19 cellular contexts compared by ENCODE assay signal in genomic region chr1:19328486-19328885, GRCh38. TPM values are rescaled to one million over a fixed set of nuclear protein-coding genes. Genes with fewer than 3 reads are reported as not detected.
DNase-seq lines count a peak whose midpoint lies in the region; ATAC-seq, FAIRE-seq and TF ChIP-seq lines count a peak whose summit lies in the region.
"Had no signal": no experiment of that assay in that cellular context is flagged by ENCODE, and none has a peak within 500 bp of the region (broad histone marks: within the 10 kb centered on the region; RNA-seq: fewer than 3 reads in every experiment).

No MANE protein-coding gene starts in this region.

- H2BK5ac ChIP-seq in neuronal stem cell (ENCODE audit: low read length), result no peak overlapping the region

- H2BK12ac ChIP-seq in neuronal stem cell (ENCODE audit: low read length), result no peak overlapping the region

- no peak overlapping the region for H3K4ac ChIP-seq in neuronal stem cell (ENCODE audit: low read length)

- no peaks in the 10 kb centered on the region for H3K9me3 ChIP-seq in K562 (replicated peaks; ENCODE audit: control insufficient read depth, insufficient read depth, low read depth, low read length)
- peaks cover 0 to 2% of the 10 kb centered on the region in 2 donors for H3K9me3 ChIP-seq in neuronal stem cell (replicated peaks in 1 of 2; ENCODE audit: control insufficient read depth in 2 of 2, insufficient read depth in 1 of 2, low read depth in 1 of 2, low read length in 2 of 2)
- H3K9me3 ChIP-seq: BE2C, Caco-2 had no signal

- TF ChIP-seq EP300 in K562 (IDR thresholded peaks at IDR 0.05; ENCODE audit: low read length), result no peak

- no peak overlapping the region for H2BK120ac ChIP-seq in neuronal stem cell (ENCODE audit: low read depth, low read length)

- CTCF ChIA-PET in RWPE1 (lab: Yijun Ruan, JAX) (no interaction called here), K562 (lab: Yijun Ruan, JAX; ENCODE audit: low intra/inter-chr PET ratio) (no interaction called here)

- no peaks in the 10 kb centered on the region for H3K27me3 ChIP-seq in K562 (ENCODE audit: control insufficient read depth in 2 of 2, insufficient read depth in 2 of 2, low read length in 2 of 2)
- no peaks in the 10 kb centered on the region for H3K27me3 ChIP-seq in neuronal stem cell (ENCODE audit: control insufficient read depth in 3 of 3, insufficient read depth in 3 of 3, low read depth in 1 of 3, low read length in 3 of 3)
- H3K27me3 ChIP-seq: BE2C had no signal

- H2AK5ac ChIP-seq in neuronal stem cell (ENCODE audit: low read depth, low read length), result no peak overlapping the region

- peaks cover 4% of the 10 kb centered on the region for H3K79me1 ChIP-seq in neuronal stem cell (ENCODE audit: low read depth, low read length)

- POLR2A ChIA-PET in RWPE1 (lab: Yijun Ruan, JAX; ENCODE audit: low non-redundant PET) (no interaction called here), K562 (lab: Yijun Ruan, JAX) (interaction anchor here (0.8 to 4.7 kb wide), 2 partner anchors 15 to 77 kb away, joined by 3 to 21 read pairs; partner anchors contain the start of genes AKR7A2, EMC1 and SLC66A1)

- H4K8ac ChIP-seq in neuronal stem cell (ENCODE audit: low read depth, low read length), result no peak overlapping the region

- intact Hi-C loops in K562 (cut with micrococcal nuclease), result no loop called here

- no peak overlapping the region for H4K91ac ChIP-seq in neuronal stem cell (ENCODE audit: low read depth, low read length, poor library complexity)

- 96% methylated on average over 13 of the region's 18 CpGs for WGBS in K562 (ENCODE audit: insufficient coverage, low coverage, missing lambda C conversion rate)
- no CpG with 5 or more reads among the region's 18 CpGs for WGBS in neuronal stem cell (ENCODE audit: extremely low coverage in 2 of 2, insufficient read length in 2 of 2, insufficient replicate concordance in 1 of 2), 2 donors

- H2AFZ ChIP-seq in K562 (ENCODE audit: low read depth, low read length), result no peak overlapping the region
- H2AFZ ChIP-seq in neuronal stem cell (ENCODE audit: low read length), result no peak overlapping the region

- no peak overlapping the region for H3K9ac ChIP-seq in K562 (ENCODE audit: insufficient read depth in 1 of 2, low read depth in 2 of 2, low read length in 2 of 2)
- H3K9ac ChIP-seq in neuronal stem cell (ENCODE audit: low read depth, low read length, poor library complexity), result no peak overlapping the region

- ATAC-seq in K562, result no peak

- peak overlapping the region; percentile 28 for H3K18ac ChIP-seq in neuronal stem cell (ENCODE audit: low read length)

- TF ChIP-seq POLR2A in GM12891 (IDR thresholded peaks at IDR 0.05; ENCODE audit: low read depth, low read length), result no peak
- TF ChIP-seq POLR2A in K562 (conservative IDR thresholded peaks at IDR 0.05), result no peak

- no peak for TF ChIP-seq RAD21 in K562 (CRISPR knock-in tag; conservative IDR thresholded peaks at IDR 0.05 in 1 of 2, IDR thresholded peaks at IDR 0.05 in 1 of 2)

- DNase-seq in GM12891 (ENCODE audit: insufficient read length, low spot score) (no peak), RWPE1 (ENCODE audit: low spot score) (no peak), K562 (ENCODE audit: extremely low read depth in 1 of 4, low spot score in 3 of 4) (no peak), neuronal stem cell (ENCODE audit: low spot score) (no peak), C1 segment of cervical spinal cord (lab: John Stamatoyannopoulos, UW) (no peak), AML-193 (lab: John Stamatoyannopoulos, UW) (no peak), retina (no peak)
- DNase-seq: BE2C; Caco-2; CD4-positive, alpha-beta T cell; DMS153; DMS79; GF-D8; H9 had no signal

- no peaks in the 10 kb centered on the region for H3K79me2 ChIP-seq in K562 (ENCODE audit: control insufficient read depth, insufficient read depth, low read length)

- peaks cover 20% of the 10 kb centered on the region for H3K9me1 ChIP-seq in K562 (ENCODE audit: control insufficient read depth, insufficient read depth, low read length)

- H3K36me3 ChIP-seq in K562 (ENCODE audit: control insufficient read depth, insufficient read depth, low read length) (peaks cover 53% of the 10 kb centered on the region; the same call in 2 of the 3 replicates), neuronal stem cell (replicated peaks in 1 of 2; ENCODE audit: control insufficient read depth in 2 of 2, insufficient read depth in 2 of 2, low read length in 2 of 2) (peaks cover 16 to 67% of the 10 kb centered on the region in 2 donors)
- H3K36me3 ChIP-seq: BE2C had no signal

- H3K4me3 ChIP-seq in K562 (no peak overlapping the region), neuronal stem cell (ENCODE audit: low read length in 2 of 2) (no peak overlapping the region)

- FAIRE-seq in GM12891 (lab: Jason Lieb, UNC) (no peak), K562 (lab: Jason Lieb, UNC) (no peak)
- FAIRE-seq: D721Med, GM19239, H1 had no signal

- peaks cover 38% of the 10 kb centered on the region for H4K20me1 ChIP-seq in K562 (replicated peaks; ENCODE audit: control insufficient read depth, insufficient read depth, low read length)

- peak overlapping the region; percentile 73 for H3K23ac ChIP-seq in neuronal stem cell (ENCODE audit: low read depth, low read length, poor library complexity)

- no peak for TF ChIP-seq CTCF in RWPE1 (conservative IDR thresholded peaks at IDR 0.05; ENCODE audit: low read depth)
- no peak for TF ChIP-seq CTCF in K562 (IDR thresholded peaks at IDR 0.05 in 2 of 3, conservative IDR thresholded peaks at IDR 0.05 in 1 of 3; ENCODE audit: insufficient read depth in 2 of 3, low read depth in 1 of 3, low read length in 3 of 3)

- in situ Hi-C loops in K562 (cut with MboI), result no loop called here

- H3K27ac ChIP-seq in RWPE1, result peak overlapping the region; percentile 17; the same call in 1 of the 2 replicates
- no peak overlapping the region for H3K27ac ChIP-seq in K562 (ENCODE audit: extremely low read depth, low read depth, low read length)
- H3K27ac ChIP-seq in neuronal stem cell (replicated peaks; ENCODE audit: low read length), result no peak overlapping the region
- H3K27ac ChIP-seq: C4-2B had no signal

- H3K4me2 ChIP-seq in K562 (ENCODE audit: insufficient read depth, low read length) (no peak overlapping the region), neuronal stem cell (ENCODE audit: insufficient read depth, low read length, poor library complexity, severe bottlenecking) (no peak overlapping the region)

- no peak overlapping the region for H3K14ac ChIP-seq in neuronal stem cell (ENCODE audit: low read length)

- H2BK15ac ChIP-seq in neuronal stem cell (ENCODE audit: low read length), result no peak overlapping the region

- H3K4me1 ChIP-seq in K562 (replicated peaks in 1 of 2; ENCODE audit: control insufficient read depth in 2 of 2, insufficient read depth in 2 of 2, low read length in 2 of 2), result peaks cover 16 to 46% of the 10 kb centered on the region in 2 experiments
- no peaks in the 10 kb centered on the region for H3K4me1 ChIP-seq in neuronal stem cell (ENCODE audit: control insufficient read depth in 2 of 2, insufficient read depth in 1 of 2, low read depth in 1 of 2, low read length in 2 of 2)
- H3K4me1 ChIP-seq: BE2C, Caco-2 had no signal

- BruUV-seq in K562 (replicated peaks; lab: Mats Ljungman, UMichigan), result no TSS peak

RNA-seq across cellular contexts. Expression of gene SLC66A1, which starts 16.4 kb away (rescaled TPM):
- 6.2 TPM for polyA plus RNA-seq in GM12891 (2012; ENCODE audit: low read depth, missing spikeins)
- total RNA-seq in K562 (2011; cell fraction: chromatin; rRNA removed; ENCODE audit: low replicate concordance), result 37.0 and 99.3 TPM in 2 replicates
- 85.8 and 97.7 TPM in 2 replicates for total RNA-seq in K562 (2011; cell fraction: nucleolus; rRNA removed)
- total RNA-seq in K562 (2011; cell fraction: nucleoplasm; rRNA removed), result 62.2 and 63.1 TPM in 2 replicates
- total RNA-seq in K562 (2014; rRNA removed) (28.9 and 34.0 TPM in 2 replicates), K562 (2014; rRNA removed; fragmentation: Illumina TruSeq; extraction: Trizol) (8.5 and 10.4 TPM in 2 replicates), K562 (2015; rRNA removed; fragmentation: Illumina TruSeq; extraction: Trizol) (18.6 and 21.6 TPM in 2 replicates), K562 (2021) (26.5 and 29.5 TPM in 2 replicates)
- polyA plus RNA-seq in K562 (2011; rRNA removed) (27.0 and 29.2 TPM in 2 replicates), K562 (2014; fragmentation: Illumina TruSeq; extraction: Trizol) (16.3 and 26.6 TPM in 2 replicates), K562 (2014; fragmentation: Nextera tagmentation; extraction: Ambion mirVana) (1 to 10 TPM; 1.2 to 1.6 TPM), K562 (2014; rRNA removed) (35.2 and 40.8 TPM in 2 replicates)
- polyA plus RNA-seq in K562 (2011; cell fraction: cytosol; rRNA removed), result 36.4 and 92.5 TPM in 2 replicates
- polyA plus RNA-seq in K562 (2011; cell fraction: nucleus; rRNA removed), result 35.5 and 82.2 TPM in 2 replicates
- polyA plus RNA-seq in K562 (2012), result 23.2 and 37.9 TPM in 2 replicates
- polyA minus RNA-seq in K562 (2011; rRNA and poly(A)+ RNA removed), result 12.7 and 14.9 TPM in 2 replicates
- 15.3 and 16.8 TPM in 2 replicates for polyA minus RNA-seq in K562 (2011; cell fraction: cytosol; rRNA and poly(A)+ RNA removed)
- 26.2 and 33.7 TPM in 2 replicates for polyA minus RNA-seq in K562 (2011; cell fraction: nucleus; rRNA and poly(A)+ RNA removed)
- 11.4 TPM for polyA plus RNA-seq in neuronal stem cell (2013, experiment 1 of 2)
- 11.4 TPM for polyA plus RNA-seq in neuronal stem cell (2013, experiment 2 of 2)

RNA-seq across cellular contexts. Expression of gene AKR7A2, which starts 16.5 kb away (rescaled TPM):
- polyA plus RNA-seq in GM12891 (2012; ENCODE audit: low read depth, missing spikeins), result 37.0 TPM
- total RNA-seq in K562 (2011; cell fraction: chromatin; rRNA removed; ENCODE audit: low replicate concordance), result 18.7 and 45.9 TPM in 2 replicates
- total RNA-seq in K562 (2011; cell fraction: nucleolus; rRNA removed), result 36.8 and 39.0 TPM in 2 replicates
- 28.7 and 34.9 TPM in 2 replicates for total RNA-seq in K562 (2011; cell fraction: nucleoplasm; rRNA removed)
- total RNA-seq in K562 (2014; rRNA removed) (78.4 and 108 TPM in 2 replicates), K562 (2014; rRNA removed; fragmentation: Illumina TruSeq; extraction: Trizol) (26.1 and 32.3 TPM in 2 replicates), K562 (2015; rRNA removed; fragmentation: Illumina TruSeq; extraction: Trizol) (65.2 and 66.0 TPM in 2 replicates), K562 (2021) (71.7 and 74.4 TPM in 2 replicates)
- polyA plus RNA-seq in K562 (2011; rRNA removed) (49.4 and 57.1 TPM in 2 replicates), K562 (2014; fragmentation: Illumina TruSeq; extraction: Trizol) (41.1 and 50.6 TPM in 2 replicates), K562 (2014; fragmentation: Nextera tagmentation; extraction: Ambion mirVana) (1 to 10 TPM; 2.0 to 4.0 TPM), K562 (2014; rRNA removed) (74.7 and 83.6 TPM in 2 replicates)
- 83.1 and 114 TPM in 2 replicates for polyA plus RNA-seq in K562 (2011; cell fraction: cytosol; rRNA removed)
- polyA plus RNA-seq in K562 (2011; cell fraction: nucleus; rRNA removed), result 34.0 and 41.0 TPM in 2 replicates
- 57.6 and 109 TPM in 2 replicates for polyA plus RNA-seq in K562 (2012)
- polyA minus RNA-seq in K562 (2011; rRNA and poly(A)+ RNA removed), result 16.8 and 22.0 TPM in 2 replicates
- 22.1 and 40.4 TPM in 2 replicates for polyA minus RNA-seq in K562 (2011; cell fraction: cytosol; rRNA and poly(A)+ RNA removed)
- polyA minus RNA-seq in K562 (2011; cell fraction: nucleus; rRNA and poly(A)+ RNA removed), result 19.1 and 22.7 TPM in 2 replicates
- polyA plus RNA-seq in neuronal stem cell (2013, experiment 1 of 2), result 43.2 TPM
- polyA plus RNA-seq in neuronal stem cell (2013, experiment 2 of 2), result 43.8 TPM

RNA-seq across cellular contexts. Expression of gene AKR7A3, which starts 39.9 kb away (rescaled TPM):
- 0.17 TPM for polyA plus RNA-seq in GM12891 (2012; ENCODE audit: low read depth, missing spikeins)
- 2.4 and 4.7 TPM in 2 replicates for total RNA-seq in K562 (2011; cell fraction: chromatin; rRNA removed; ENCODE audit: low replicate concordance)
- 3.7 and 4.5 TPM in 2 replicates for total RNA-seq in K562 (2011; cell fraction: nucleolus; rRNA removed)
- 2.1 and 3.2 TPM in 2 replicates for total RNA-seq in K562 (2011; cell fraction: nucleoplasm; rRNA removed)
- 0.54 and 0.78 TPM in 2 replicates for total RNA-seq in K562 (2014; rRNA removed)
- total RNA-seq in K562 (2014; rRNA removed; fragmentation: Illumina TruSeq; extraction: Trizol), result 0.22 TPM in 2 replicates
- total RNA-seq in K562 (2015; rRNA removed; fragmentation: Illumina TruSeq; extraction: Trizol), result 0.45 and 0.58 TPM in 2 replicates
- 0.91 and 1.2 TPM in 2 replicates for total RNA-seq in K562 (2021)
- polyA plus RNA-seq in K562 (2011; rRNA removed), result 0.33 and 0.49 TPM in 2 replicates
- polyA plus RNA-seq in K562 (2011; cell fraction: cytosol; rRNA removed), result 0.38 and 0.63 TPM in 2 replicates
- 2.2 and 4.9 TPM in 2 replicates for polyA plus RNA-seq in K562 (2011; cell fraction: nucleus; rRNA removed)
- 0.27 and 0.79 TPM in 2 replicates for polyA plus RNA-seq in K562 (2012)
- polyA plus RNA-seq in K562 (2014; fragmentation: Illumina TruSeq; extraction: Trizol), result 0.13 and 0.25 TPM in 2 replicates
- under 1 TPM in 1 of 2 experiments, not detected in 1; 0.04 TPM for polyA plus RNA-seq in K562 (2014; fragmentation: Nextera tagmentation; extraction: Ambion mirVana)
- polyA plus RNA-seq in K562 (2014; rRNA removed), result 0.74 and 1.5 TPM in 2 replicates
- polyA minus RNA-seq in K562 (2011; rRNA and poly(A)+ RNA removed), result 0.14 and 0.15 TPM in 2 replicates
- 0.67 TPM in 1 of 2 replicates, not detected in the other for polyA minus RNA-seq in K562 (2011; cell fraction: cytosol; rRNA and poly(A)+ RNA removed)
- 1.00 and 1.1 TPM in 2 replicates for polyA minus RNA-seq in K562 (2011; cell fraction: nucleus; rRNA and poly(A)+ RNA removed)
- 0.71 TPM for polyA plus RNA-seq in neuronal stem cell (2013, experiment 1 of 2)
- 0.62 TPM for polyA plus RNA-seq in neuronal stem cell (2013, experiment 2 of 2)
- total RNA-seq: A172 had no signal
